Comparison of ENCODE assay signal across 8 cellular contexts in genomic region chr12:89544730-89545184, GRCh38. TPM values are rescaled to one million over a fixed set of nuclear protein-coding genes. Genes with fewer than 3 reads are reported as not detected.
DNase-seq lines count a peak whose midpoint lies in the region; ATAC-seq, FAIRE-seq and TF ChIP-seq lines count a peak whose summit lies in the region.

No MANE protein-coding gene starts in this region.

- no peaks in the 10 kb centered on the region for H3K36me3 ChIP-seq in BLaER1
- H3K36me3 ChIP-seq in GM12878 (ENCODE audit: control insufficient read depth in 2 of 2, insufficient read depth in 2 of 2, low read length in 1 of 2), result no peaks in the 10 kb centered on the region
- H3K36me3 ChIP-seq in right lobe of liver, result no peaks in the 10 kb centered on the region

- POLR2A ChIA-PET in GM12878 (lab: Charles Lee), result interaction anchor here (1.1 kb wide), 1 partner anchor 559 kb away, joined by 7 read pairs; no protein-coding TSS in a partner anchor

- intact Hi-C loops in GM12878 (cut with micrococcal nuclease; ENCODE audit: unreplicated experiment), result loop anchor here (5.0 to 10.0 kb wide), 5 partner anchors 163 to 1410 kb away; partner anchors contain the start of genes ATP2B1 and CCER1
- intact Hi-C loops in right lobe of liver (cut with DNase I), result no loop called here

- DNase-seq in NCI-H1092 treated with DMSO at 0.1 percent for 48 hours (lab: John Stamatoyannopoulos, UW) (peak; percentile 82), GM12878 (ENCODE audit: low read depth, low spot score) (no peak), right lobe of liver (peak; percentile 63 to 84 (median 79)), NCI-H1930 (lab: John Stamatoyannopoulos, UW) (no peak)
- DNase-seq in activated CD4-positive, alpha-beta T cell treated with anti-CD3 and anti-CD28 coated beads, Interleukin-2, amount 50 U/mL, for 48 hours, result no peak
- no peak for DNase-seq in activated T-cell treated with anti-CD3 and anti-CD28 coated beads, Interleukin-2, amount 50 U/mL, for 48 hours

- WGBS in GM12878 (ENCODE audit: insufficient coverage, insufficient replicate concordance, low lambda C conversion rate, missing lambda C conversion rate), result 84% methylated on average over 5 of the region's 5 CpGs
- WGBS in right lobe of liver (ENCODE audit: insufficient coverage, low coverage, low lambda C conversion rate, missing lambda C conversion rate), result 27% methylated on average over 3 of the region's 5 CpGs

- no peak overlapping the region for H3K4me3 ChIP-seq in BLaER1
- H3K4me3 ChIP-seq in GM12878, result no peak overlapping the region
- H3K4me3 ChIP-seq in right lobe of liver, result no peak overlapping the region

- TF ChIP-seq CTCF in GM12878 (IDR thresholded peaks at IDR 0.05 in 2 of 3, conservative IDR thresholded peaks at IDR 0.05 in 1 of 3; ENCODE audit: control insufficient read depth in 2 of 3, extremely low read depth in 1 of 3, insufficient read depth in 1 of 3, low read depth in 3 of 3, low read length in 3 of 3) (no peak), right lobe of liver (IDR thresholded peaks at IDR 0.05) (no peak)

- RAD21 ChIA-PET in GM12878 (lab: Charles Lee; ENCODE audit: unreplicated experiment), result interaction anchor here (0.8 to 3.4 kb wide), 15 partner anchors 76 to 1313 kb away, joined by 3 to 43 read pairs (median 5); no protein-coding TSS in a partner anchor

- H3K4me1 ChIP-seq in BLaER1, result peaks cover 18% of the 10 kb centered on the region
- peaks cover 4% of the 10 kb centered on the region; the same call in 1 of the 2 replicates for H3K4me1 ChIP-seq in GM12878 (ENCODE audit: control insufficient read depth, insufficient read depth, low read length)
- H3K4me1 ChIP-seq in right lobe of liver, result peaks cover 0 to 7% (median 2%) of the 10 kb centered on the region in 4 donors

- CTCF ChIA-PET in GM12878 (lab: Yijun Ruan, JAX), result interaction anchor here (0.8 to 6.8 kb wide), 26 partner anchors 8 to 1310 kb away, joined by 3 to 95 read pairs (median 5); partner anchors contain the start of gene POC1B

- no peak for FAIRE-seq in GM12878 (lab: Jason Lieb, UNC)

- H4K20me1 ChIP-seq in BLaER1 (no peaks in the 10 kb centered on the region), GM12878 (ENCODE audit: control insufficient read depth, insufficient read depth) (no peaks in the 10 kb centered on the region)

- no peaks in the 10 kb centered on the region for H3K79me2 ChIP-seq in GM12878 (ENCODE audit: control insufficient read depth, insufficient read depth, low read length)

- TF ChIP-seq POLR2A in GM12878 (IDR thresholded peaks at IDR 0.05; ENCODE audit: low read depth, low read length) (no peak), right lobe of liver (IDR thresholded peaks at IDR 0.05) (no peak)

- no peaks in the 10 kb centered on the region for H3K27me3 ChIP-seq in BLaER1
- no peaks in the 10 kb centered on the region for H3K27me3 ChIP-seq in GM12878 (replicated peaks in 1 of 2; ENCODE audit: control insufficient read depth in 2 of 2, insufficient read depth in 2 of 2, low read length in 1 of 2)
- no peaks in the 10 kb centered on the region for H3K27me3 ChIP-seq in right lobe of liver

- in situ Hi-C loops in GM12878 (cut with MboI), result loop anchor here (5.0 to 10.0 kb wide), 2 partner anchors 558 to 710 kb away; no protein-coding TSS in a partner anchor

- peak overlapping the region; percentile 73 for H3K4me2 ChIP-seq in BLaER1
- H3K4me2 ChIP-seq in GM12878 (ENCODE audit: control insufficient read depth, insufficient read depth), result no peak overlapping the region

- no peak for TF ChIP-seq EP300 in GM12878 (IDR thresholded peaks at IDR 0.05; ENCODE audit: borderline replicate concordance in 1 of 2, control insufficient read depth in 1 of 2, low read depth in 2 of 2, low read length in 2 of 2)

- H3K9me3 ChIP-seq in BLaER1, result no peaks in the 10 kb centered on the region
- H3K9me3 ChIP-seq in GM12878 (replicated peaks; ENCODE audit: control insufficient read depth, insufficient read depth, low read length), result no peaks in the 10 kb centered on the region
- H3K9me3 ChIP-seq in right lobe of liver, result no peaks in the 10 kb centered on the region

- H2AFZ ChIP-seq in GM12878 (ENCODE audit: control insufficient read depth, low read depth, low read length), result no peak overlapping the region

- SMC1A ChIA-PET in GM12878 (lab: Charles Lee; ENCODE audit: uncharacterized antibody, unreplicated experiment), result interaction anchor here (0.5 to 8.1 kb wide), 33 partner anchors 18 to 1254 kb away, joined by 3 to 93 read pairs (median 5); no protein-coding TSS in a partner anchor

- TF ChIP-seq RAD21 in GM12878 (IDR thresholded peaks at IDR 0.05; ENCODE audit: insufficient read depth, low read depth, low read length), result no peak

- ATAC-seq in GM12878 (no peak), right lobe of liver (peak; percentile 86 to 94 (median 90)), HG02973 (IDR thresholded peaks at IDR 0.05; ENCODE audit: unreplicated experiment) (no peak)

- no TSS peak for BruUV-seq in GM12878 (replicated peaks; lab: Mats Ljungman, UMichigan)

- peak overlapping the region; percentile 47; the same call in 1 of the 2 replicates for H3K27ac ChIP-seq in BLaER1
- no peak overlapping the region for H3K27ac ChIP-seq in GM12878 (ENCODE audit: control insufficient read depth, insufficient read depth)
- H3K27ac ChIP-seq in right lobe of liver, result no peak overlapping the region

- peak overlapping the region; percentile 46; the same call in 1 of the 2 replicates for H3K9ac ChIP-seq in BLaER1
- no peak overlapping the region for H3K9ac ChIP-seq in GM12878 (ENCODE audit: control insufficient read depth, insufficient read depth, low read length)

TF ChIP-seq in GM12878, 131 proteins besides CTCF, POLR2A, EP300 and RAD21:
- TF ChIP-seq SRF (IDR thresholded peaks at IDR 0.05; ENCODE audit: low read depth in 2 of 2, low read length in 2 of 2) (no peak), EED (IDR thresholded peaks at IDR 0.05; ENCODE audit: low read depth) (0 out of 2 replicates have a peak, but pooled peaks have one; percentile 12)
TF ChIP-seq in GM12878: peak in this region for 1.

RNA-seq across cellular contexts. Expression of gene POC1B, which starts 18.9 kb away (rescaled TPM):
- 57.1 and 57.4 TPM in 2 replicates for total RNA-seq in GM12878 (2013; cell fraction: nucleolus; rRNA removed)
- total RNA-seq in GM12878 (2014; rRNA removed) (10.8 and 14.5 TPM in 2 replicates), GM12878 (2014; rRNA removed; fragmentation: Illumina TruSeq; extraction: Trizol) (11.6 and 16.9 TPM in 2 replicates), GM12878 (2021) (8.6 and 11.1 TPM in 2 replicates), right lobe of liver (10 to 100 TPM in 1 of 6 experiments, 1 to 10 TPM in 5; 5.3 to 14.5 (median 6.9) TPM)
- polyA plus RNA-seq in GM12878 (2011; ENCODE audit: low read depth), result 4.0 TPM
- polyA plus RNA-seq in GM12878 (2011; rRNA removed) (16.7 and 26.5 TPM in 2 replicates), GM12878 (2014; fragmentation: Illumina TruSeq; extraction: Trizol) (12.6 and 16.6 TPM in 2 replicates), GM12878 (2014; fragmentation: Nextera tagmentation; extraction: Ambion mirVana) (1 to 10 TPM; 4.4 to 6.3 TPM), GM12878 (2014; rRNA removed) (5.8 and 9.0 TPM in 2 replicates), GM12878 (2016; fragmentation: Nextera tagmentation; extraction: Ambion mirVana) (10 to 100 TPM; 17.4 to 17.8 TPM)
- polyA plus RNA-seq in GM12878 (2011; cell fraction: cytosol; rRNA removed), result 6.8 and 7.1 TPM in 2 replicates
- polyA plus RNA-seq in GM12878 (2011; cell fraction: nucleus; rRNA removed), result 8.1 and 10.5 TPM in 2 replicates
- 8.7 and 11.3 TPM in 2 replicates for polyA plus RNA-seq in GM12878 (2012)
- polyA minus RNA-seq in GM12878 (2011; rRNA and poly(A)+ RNA removed), result 23.5 and 30.6 TPM in 2 replicates
- 4.7 and 8.3 TPM in 2 replicates for polyA minus RNA-seq in GM12878 (2011; cell fraction: cytosol; rRNA and poly(A)+ RNA removed)
- polyA minus RNA-seq in GM12878 (2011; cell fraction: nucleus; rRNA and poly(A)+ RNA removed), result 16.4 and 21.6 TPM in 2 replicates

RNA-seq across cellular contexts. Expression of gene GALNT4, which starts 20.2 kb away (rescaled TPM):
- 11.8 and 11.9 TPM in 2 replicates for total RNA-seq in GM12878 (2013; cell fraction: nucleolus; rRNA removed)
- total RNA-seq in GM12878 (2014; rRNA removed), result 1.6 and 3.0 TPM in 2 replicates
- total RNA-seq in GM12878 (2014; rRNA removed; fragmentation: Illumina TruSeq; extraction: Trizol), result 1.9 and 2.7 TPM in 2 replicates
- 2.6 TPM in 2 replicates for total RNA-seq in GM12878 (2021)
- 0.68 TPM for polyA plus RNA-seq in GM12878 (2011; ENCODE audit: low read depth)
- 1.7 and 2.2 TPM in 2 replicates for polyA plus RNA-seq in GM12878 (2011; rRNA removed)
- 0.43 and 0.66 TPM in 2 replicates for polyA plus RNA-seq in GM12878 (2011; cell fraction: cytosol; rRNA removed)
- 0.78 and 0.91 TPM in 2 replicates for polyA plus RNA-seq in GM12878 (2011; cell fraction: nucleus; rRNA removed)
- polyA plus RNA-seq in GM12878 (2012), result 1.5 and 1.6 TPM in 2 replicates
- polyA plus RNA-seq in GM12878 (2014; fragmentation: Illumina TruSeq; extraction: Trizol), result 1.8 and 1.9 TPM in 2 replicates
- 1 to 10 TPM in 1 of 2 experiments, under 1 TPM in 1; 0.90 to 1.1 TPM for polyA plus RNA-seq in GM12878 (2014; fragmentation: Nextera tagmentation; extraction: Ambion mirVana)
- polyA plus RNA-seq in GM12878 (2014; rRNA removed), result 1.3 and 1.4 TPM in 2 replicates
- 1 to 10 TPM; 2.3 to 2.9 TPM for polyA plus RNA-seq in GM12878 (2016; fragmentation: Nextera tagmentation; extraction: Ambion mirVana)
- 1.4 and 1.9 TPM in 2 replicates for polyA minus RNA-seq in GM12878 (2011; rRNA and poly(A)+ RNA removed)
- 0.62 TPM in 1 of 2 replicates, not detected in the other for polyA minus RNA-seq in GM12878 (2011; cell fraction: cytosol; rRNA and poly(A)+ RNA removed)
- polyA minus RNA-seq in GM12878 (2011; cell fraction: nucleus; rRNA and poly(A)+ RNA removed), result 2.7 and 4.2 TPM in 2 replicates
- 1 to 10 TPM; 2.5 to 6.2 (median 4.1) TPM for total RNA-seq in right lobe of liver

Comparison
In these comparisons a context has a peak if more than half of its experiments do, and no peak if none do; other contexts are left out.
1. DNase-seq: peak in NCI-H1092 treated with DMSO at 0.1 percent for 48 hours (single experiment) and right lobe of liver (3 of 3); none in GM12878 (single experiment), activated CD4-positive, alpha-beta T cell treated with anti-CD3 and anti-CD28 coated beads, Interleukin-2, amount 50 U/mL, for 48 hours (0 of 2), activated T-cell treated with anti-CD3 and anti-CD28 coated beads, Interleukin-2, amount 50 U/mL, for 48 hours (0 of 2) and NCI-H1930 (0 of 2).
2. ATAC-seq: peak in right lobe of liver (4 of 4); none in GM12878 (single experiment) and HG02973 (single experiment).